In genomic region chr15:31265090-31265870, GRCh38 we compare ENCODE assay signal across 9 cellular contexts.
DNase-seq lines count a peak whose midpoint lies in the region; ATAC-seq and TF ChIP-seq lines count a peak whose summit lies in the region.
"Had no signal": no experiment of that assay in that cellular context is flagged by ENCODE, and none has a peak within 500 bp of the region (broad histone marks: within the 10 kb centered on the region; RNA-seq: fewer than 3 reads in every experiment).

No MANE protein-coding gene starts in this region.

- H3K9me3 ChIP-seq in OCI-LY3 (ENCODE audit: insufficient read depth, low read length) = peaks cover 3% of the 10 kb centered on the region; the same call in 1 of the 2 replicates
- no peaks in the 10 kb centered on the region for H3K9me3 ChIP-seq in esophagus muscularis mucosa

- intact Hi-C loops in esophagus muscularis mucosa (cut with DNase I) = no loop called here

- TF ChIP-seq POLR2A in esophagus muscularis mucosa (IDR thresholded peaks at IDR 0.05; ENCODE audit: low read depth) = no peak

- no peaks in the 10 kb centered on the region for H3K27me3 ChIP-seq in OCI-LY3 (ENCODE audit: low read depth, low read length)
- H3K27me3 ChIP-seq in esophagus muscularis mucosa = no peaks in the 10 kb centered on the region

- H3K79me2 ChIP-seq in OCI-LY3 (ENCODE audit: low read length) = no peaks in the 10 kb centered on the region

- peak; percentile 7 for DNase-seq in activated CD4-positive, alpha-beta T cell treated with anti-CD3 and anti-CD28 coated beads for 1 hour
- DNase-seq in activated CD4-positive, alpha-beta T cell treated with anti-CD3 and anti-CD28 coated beads, Interleukin-2, amount 50 U/mL, for 1 hour = no peak
- DNase-seq in esophagus muscularis mucosa (ENCODE audit: extremely low spot score) (peak; percentile 50), NCI-H2171 (lab: John Stamatoyannopoulos, UW) (no peak), SIG-M5 treated with dmso at 0.1 percent for 504 hours (lab: John Stamatoyannopoulos, UW; ENCODE audit: unreplicated experiment) (no peak)
- DNase-seq in stimulated activated naive B cell treated with anti-CD40 and anti-IgM and Interleukin-4, amounts not matched to agents 10 μg/mL and 1 μg/mL and 100 μg/mL, for 72 hours = no peak

- peak overlapping the region; percentile 94 for H3K27ac ChIP-seq in OCI-LY3 (ENCODE audit: low read length)
- H3K27ac ChIP-seq in esophagus muscularis mucosa (replicated peaks in 1 of 4) = no peak overlapping the region

- TF ChIP-seq EP300 in esophagus muscularis mucosa (IDR thresholded peaks at IDR 0.05) = no peak

- H3K36me3 ChIP-seq in OCI-LY3 (replicated peaks; ENCODE audit: low read depth, low read length) (no peaks in the 10 kb centered on the region), esophagus muscularis mucosa (no peaks in the 10 kb centered on the region)

- H3K9me3 Mint-ChIP-seq in stimulated activated naive B cell treated with anti-CD40 and anti-IgM and Interleukin-4, amounts not matched to agents 10 μg/mL and 1 μg/mL and 100 μg/mL, for 72 hours = no peaks in the 10 kb centered on the region

- no peak for TF ChIP-seq CTCF in OCI-LY3 (IDR thresholded peaks at IDR 0.05; ENCODE audit: low read depth, low read length)
- no peak for TF ChIP-seq CTCF in esophagus muscularis mucosa (IDR thresholded peaks at IDR 0.05)

- H3K27ac Mint-ChIP-seq in stimulated activated naive B cell treated with anti-CD40 and anti-IgM and Interleukin-4, amounts not matched to agents 10 μg/mL and 1 μg/mL and 100 μg/mL, for 72 hours = peak overlapping the region; percentile 90

- WGBS in esophagus muscularis mucosa = 85% methylated on average over 13 of the region's 21 CpGs

- no peaks in the 10 kb centered on the region for H4K20me1 ChIP-seq in OCI-LY3 (ENCODE audit: insufficient read depth, low read length)

- H3K4me3 ChIP-seq in OCI-LY3 (ENCODE audit: low read length) = peak overlapping the region; percentile 29; the same call in 1 of the 2 replicates
- no peak overlapping the region for H3K4me3 ChIP-seq in esophagus muscularis mucosa

- peak overlapping the region; percentile 8 to 62 for H3K4me3 Mint-ChIP-seq in stimulated activated naive B cell treated with anti-CD40 and anti-IgM and Interleukin-4, amounts not matched to agents 10 μg/mL and 1 μg/mL and 100 μg/mL, for 72 hours

- H3K36me3 Mint-ChIP-seq in stimulated activated naive B cell treated with anti-CD40 and anti-IgM and Interleukin-4, amounts not matched to agents 10 μg/mL and 1 μg/mL and 100 μg/mL, for 72 hours = no peaks in the 10 kb centered on the region

- H2AFZ ChIP-seq in OCI-LY3 (ENCODE audit: low read depth, low read length) = no peak overlapping the region; the same call in 1 of the 2 replicates

- peak overlapping the region; percentile 88 for H3K9ac ChIP-seq in OCI-LY3 (ENCODE audit: low read length)

- H3K4me1 Mint-ChIP-seq in stimulated activated naive B cell treated with anti-CD40 and anti-IgM and Interleukin-4, amounts not matched to agents 10 μg/mL and 1 μg/mL and 100 μg/mL, for 72 hours = peaks cover 75 to 98% of the 10 kb centered on the region in 2 donors

- peaks cover 70% of the 10 kb centered on the region for H3K4me1 ChIP-seq in OCI-LY3 (ENCODE audit: low read length)
- peaks cover 11 to 33% (median 23%) of the 10 kb centered on the region in 4 donors for H3K4me1 ChIP-seq in esophagus muscularis mucosa

- peak; percentile 0 to 2 for ATAC-seq in stimulated activated naive B cell treated with anti-CD40 and anti-IgM and Interleukin-4, amounts not matched to agents 10 μg/mL and 1 μg/mL and 100 μg/mL, for 72 hours (replicated peaks)
- no peak for ATAC-seq in GM21360 (IDR thresholded peaks at IDR 0.05; ENCODE audit: unreplicated experiment)
- ATAC-seq: HCT116 had no signal

- H3K4me2 ChIP-seq in OCI-LY3 (ENCODE audit: low read length) = peak overlapping the region; percentile 84

- H3K27me3 Mint-ChIP-seq in stimulated activated naive B cell treated with anti-CD40 and anti-IgM and Interleukin-4, amounts not matched to agents 10 μg/mL and 1 μg/mL and 100 μg/mL, for 72 hours = no peaks in the 10 kb centered on the region

Comparison
In these comparisons a context has a peak if more than half of its experiments do, and no peak if none do; other contexts are left out.
1. DNase-seq: peak in activated CD4-positive, alpha-beta T cell treated with anti-CD3 and anti-CD28 coated beads for 1 hour (single experiment) and esophagus muscularis mucosa (single experiment); none in activated CD4-positive, alpha-beta T cell treated with anti-CD3 and anti-CD28 coated beads, Interleukin-2, amount 50 U/mL, for 1 hour (single experiment), stimulated activated naive B cell treated with anti-CD40 and anti-IgM and Interleukin-4, amounts not matched to agents 10 μg/mL and 1 μg/mL and 100 μg/mL, for 72 hours (single experiment), NCI-H2171 (single experiment) and SIG-M5 treated with dmso at 0.1 percent for 504 hours (single experiment).